11 cellular contexts compared by ENCODE assay signal in the genomic region with DNA sequence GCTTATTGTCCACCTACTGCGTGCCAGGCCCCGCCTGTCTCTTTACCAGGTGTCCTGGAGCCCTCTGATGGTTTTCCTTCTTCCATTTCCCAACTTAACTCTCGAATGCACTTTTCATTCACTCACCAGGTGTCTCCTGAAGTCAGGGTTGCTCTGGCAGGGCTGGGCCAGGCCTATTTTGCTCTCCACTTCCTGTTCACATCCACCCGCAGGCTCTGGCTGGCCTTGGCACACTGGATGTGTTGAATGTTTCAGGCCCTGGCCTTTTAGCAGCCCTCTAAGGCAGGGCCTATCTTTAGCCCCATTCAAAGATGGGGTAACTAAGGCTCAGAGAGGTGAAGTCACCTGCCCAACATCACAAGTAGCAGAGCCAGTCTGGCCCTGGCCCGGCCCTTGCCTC. TPM values are rescaled to one million over a fixed set of nuclear protein-coding genes. Genes with fewer than 3 reads are reported as not detected.
A peak's percentile ranks its signal among the peaks of the same experiment; 100 is the strongest.
DNase-seq lines count a peak whose midpoint lies in the region; ATAC-seq and TF ChIP-seq lines count a peak whose summit lies in the region.
"Had no signal": no experiment of that assay in that cellular context is flagged by ENCODE, and none has a peak within 500 bp of the region (broad histone marks: within the 10 kb centered on the region; RNA-seq: fewer than 3 reads in every experiment).

No MANE protein-coding gene starts in this region.

- intact Hi-C loops in CD4-positive, alpha-beta memory T cell (cut with micrococcal nuclease): no loop called here
- intact Hi-C loops in prostate gland (cut with DNase I): no loop called here

- peak in 2 of 5 donors; percentile 8 to 49 for DNase-seq in CD4-positive, alpha-beta memory T cell
- DNase-seq in WTC11 (ENCODE audit: low spot score) (no peak), prostate gland (ENCODE audit: low spot score) (no peak), G401 (ENCODE audit: low spot score) (no peak), NCI-H2196 treated with DMSO at 0.1 percent for 48 hours (lab: John Stamatoyannopoulos, UW; ENCODE audit: unreplicated experiment) (no peak)
- DNase-seq: DMS53, NCI-H1092, NCI-H526 treated with DMSO at 0.1 percent for 48 hours had no signal

- CTCF ChIA-PET in CD4-positive, alpha-beta memory T cell (lab: Charles Lee; ENCODE audit: partially characterized antibody): interaction anchor here (0.8 to 2.5 kb wide), 5 partner anchors 11 to 34 kb away, joined by 3 to 8 read pairs (median 3); partner anchors contain the start of genes KYAT1 and LRRC8A
- CTCF ChIA-PET in WTC11 (lab: Charles Lee): interaction anchor here (0.7 kb wide), 1 partner anchor 22 kb away, joined by 3 read pairs; no protein-coding TSS in a partner anchor

- no peaks in the 10 kb centered on the region for H3K27me3 Mint-ChIP-seq in CD4-positive, alpha-beta memory T cell
- H3K27me3 Mint-ChIP-seq in WTC11 (ENCODE audit: low read depth): no peaks in the 10 kb centered on the region

- TF ChIP-seq POLR2A in prostate gland (IDR thresholded peaks at IDR 0.05): no peak

- no peaks in the 10 kb centered on the region for H3K9me3 ChIP-seq in CD4-positive, alpha-beta memory T cell (ENCODE audit: control insufficient read depth in 1 of 2, low read length in 2 of 2)
- no peaks in the 10 kb centered on the region for H3K9me3 ChIP-seq in esophagus (ENCODE audit: control insufficient read depth in 2 of 2, insufficient read depth in 1 of 2, low read depth in 1 of 2, low read length in 1 of 2)
- H3K9me3 ChIP-seq in prostate gland: no peaks in the 10 kb centered on the region

- in situ Hi-C loops in G401 (cut with HindIII; ENCODE audit: low sequenced_read_pairs): no loop called here

- 61 to 62% methylated on average over 5 of the region's 5 CpGs for WGBS in esophagus, 2 donors
- WGBS in prostate gland: 84% methylated on average over 5 of the region's 5 CpGs

- peak overlapping the region in 1 of 2 donors; percentile 9 for H3K4me3 ChIP-seq in CD4-positive, alpha-beta memory T cell (ENCODE audit: low read length in 2 of 2)
- H3K4me3 ChIP-seq in esophagus (ENCODE audit: low read depth in 1 of 2, low read length in 2 of 2) (no peak overlapping the region), prostate gland (no peak overlapping the region)

- POLR2A ChIA-PET in CD4-positive, alpha-beta memory T cell (lab: Charles Lee; ENCODE audit: partially characterized antibody): interaction anchor here (1.1 to 12.5 kb wide), 2 partner anchors 12 to 15 kb away, joined by 4 to 110 read pairs; partner anchors contain the start of genes KYAT1 and LRRC8A
- POLR2A ChIA-PET in WTC11 (lab: Charles Lee): no interaction called here

- TF ChIP-seq CTCF in WTC11 (IDR thresholded peaks at IDR 0.05) (no peak), prostate gland (IDR thresholded peaks at IDR 0.05) (no peak)

- peaks cover 25 to 28% of the 10 kb centered on the region in 2 donors for H3K36me3 Mint-ChIP-seq in CD4-positive, alpha-beta memory T cell
- H3K36me3 Mint-ChIP-seq in WTC11: peaks cover 21% of the 10 kb centered on the region

- H3K36me3 ChIP-seq in CD4-positive, alpha-beta memory T cell (ENCODE audit: insufficient read depth, low read length): peaks cover 8% of the 10 kb centered on the region
- H3K36me3 ChIP-seq in esophagus (ENCODE audit: control insufficient read depth in 2 of 2, insufficient read depth in 2 of 2, low read length in 1 of 2) (peaks cover 4 to 8% of the 10 kb centered on the region in 2 donors), prostate gland (no peaks in the 10 kb centered on the region)

- H3K4me1 Mint-ChIP-seq in CD4-positive, alpha-beta memory T cell: peaks cover 46 to 92% (median 69%) of the 10 kb centered on the region in 4 donors
- peaks cover 33% of the 10 kb centered on the region for H3K4me1 Mint-ChIP-seq in WTC11

- peak overlapping the region; percentile 84 to 99 (median 96) for H3K27ac Mint-ChIP-seq in CD4-positive, alpha-beta memory T cell
- H3K27ac Mint-ChIP-seq in WTC11: peak overlapping the region; percentile 95

- peaks cover 93% of the 10 kb centered on the region for H3K4me1 ChIP-seq in CD4-positive, alpha-beta memory T cell (ENCODE audit: insufficient read depth, low read length)
- H3K4me1 ChIP-seq in esophagus (ENCODE audit: control insufficient read depth in 2 of 2, insufficient read depth in 2 of 2, low read length in 1 of 2) (peaks cover 14 to 32% of the 10 kb centered on the region in 2 donors), prostate gland (replicated peaks) (peaks cover 4% of the 10 kb centered on the region)

- ATAC-seq in WTC11 (no peak), GM19023 (IDR thresholded peaks at IDR 0.05; ENCODE audit: unreplicated experiment) (no peak), GM19452 (IDR thresholded peaks at IDR 0.05; ENCODE audit: unreplicated experiment) (no peak)

- no peaks in the 10 kb centered on the region for H3K9me3 Mint-ChIP-seq in CD4-positive, alpha-beta memory T cell
- H3K9me3 Mint-ChIP-seq in WTC11: no peaks in the 10 kb centered on the region

- peak overlapping the region in 7 of 8 donors; percentile 36 to 78 (median 69) for H3K4me3 Mint-ChIP-seq in CD4-positive, alpha-beta memory T cell
- no peak overlapping the region for H3K4me3 Mint-ChIP-seq in WTC11

- H3K27ac ChIP-seq in CD4-positive, alpha-beta memory T cell (ENCODE audit: low read depth, low read length): peak overlapping the region; percentile 59
- H3K27ac ChIP-seq in esophagus (ENCODE audit: low read depth in 2 of 2, low read length in 1 of 2) (peak overlapping the region; percentile 98 to 99), prostate gland (peak overlapping the region; percentile 51 to 63)

- no peaks in the 10 kb centered on the region for H3K27me3 ChIP-seq in CD4-positive, alpha-beta memory T cell (ENCODE audit: insufficient read depth, low read length)
- no peaks in the 10 kb centered on the region for H3K27me3 ChIP-seq in esophagus (ENCODE audit: control insufficient read depth in 1 of 2, insufficient read depth in 2 of 2, low read length in 2 of 2)
- H3K27me3 ChIP-seq in prostate gland (replicated peaks; ENCODE audit: insufficient read depth): no peaks in the 10 kb centered on the region

TF ChIP-seq in WTC11, 78 proteins besides CTCF, POLR2A, EP300 and RAD21 (continues in another document):
- TF ChIP-seq PRDM15 (CRISPR knock-in tag; IDR thresholded peaks at IDR 0.05): no peak
- no peak for TF ChIP-seq CREB1 (CRISPR knock-in tag; IDR thresholded peaks at IDR 0.05)

RNA-seq across cellular contexts. Expression of gene LRRC8A, which starts 16.4 kb away (rescaled TPM):
- total RNA-seq in CD4-positive, alpha-beta memory T cell: 10 to 100 TPM; 24.4 to 26.4 TPM
- 10 to 100 TPM; 18.7 to 40.6 TPM for polyA plus RNA-seq in CD4-positive, alpha-beta memory T cell
- 63.8 to 83.5 TPM (median 64.5 TPM) in 3 replicates for total RNA-seq in WTC11 (2021)
- polyA plus RNA-seq in esophagus: 10 to 100 TPM; 38.5 to 55.6 TPM
- total RNA-seq in prostate gland: 10 to 100 TPM; 78.2 to 78.8 TPM
- total RNA-seq in G401 (2014; rRNA removed; shearing (Covaris generic)): 19.6 and 38.7 TPM in 2 replicates

RNA-seq across cellular contexts. Expression of gene KYAT1, which starts 16.6 kb away (rescaled TPM):
- 10 to 100 TPM in 1 of 2 experiments, 1 to 10 TPM in 1; 9.8 to 12.4 TPM for total RNA-seq in CD4-positive, alpha-beta memory T cell
- polyA plus RNA-seq in CD4-positive, alpha-beta memory T cell: 10 to 100 TPM; 11.0 to 11.6 TPM
- total RNA-seq in WTC11 (2021) (31.4 to 34.1 TPM (median 33.0 TPM) in 3 replicates), prostate gland (10 to 100 TPM; 13.1 to 24.1 TPM)
- polyA plus RNA-seq in esophagus: 1 to 10 TPM; 4.0 to 6.7 TPM
- 10.5 and 14.8 TPM in 2 replicates for total RNA-seq in G401 (2014; rRNA removed; shearing (Covaris generic))

RNA-seq across cellular contexts. Expression of gene PHYHD1, which starts 22.4 kb away (rescaled TPM):
- total RNA-seq in CD4-positive, alpha-beta memory T cell: 1 to 10 TPM; 1.7 to 2.2 TPM
- polyA plus RNA-seq in CD4-positive, alpha-beta memory T cell: not detected
- total RNA-seq in WTC11 (2021) (14.6 to 21.3 TPM (median 20.0 TPM) in 3 replicates), prostate gland (10 to 100 TPM; 36.4 to 50.9 TPM)
- 10 to 100 TPM; 19.8 to 39.5 TPM for polyA plus RNA-seq in esophagus
- total RNA-seq in G401 (2014; rRNA removed; shearing (Covaris generic)): 13.8 and 17.6 TPM in 2 replicates

RNA-seq across cellular contexts. Expression of gene DOLK, which starts 49.0 kb away (rescaled TPM):
- 10 to 100 TPM in 1 of 2 experiments, 1 to 10 TPM in 1; 9.9 to 12.9 TPM for total RNA-seq in CD4-positive, alpha-beta memory T cell
- polyA plus RNA-seq in CD4-positive, alpha-beta memory T cell: 10 to 100 TPM in 1 of 2 donors, 1 to 10 TPM in 1; 9.1 to 11.7 TPM
- total RNA-seq in WTC11 (2021) (14.8 to 15.1 TPM (median 15.1 TPM) in 3 replicates), prostate gland (10 to 100 TPM; 26.6 to 27.3 TPM)
- polyA plus RNA-seq in esophagus: 10 to 100 TPM in 1 of 2 donors, 1 to 10 TPM in 1; 5.3 to 11.6 TPM
- total RNA-seq in G401 (2014; rRNA removed; shearing (Covaris generic)): 33.7 and 38.6 TPM in 2 replicates

RNA-seq across cellular contexts. Expression of gene NUP188, which starts 49.1 kb away (rescaled TPM):
- 10 to 100 TPM; 70.1 to 70.8 TPM for total RNA-seq in CD4-positive, alpha-beta memory T cell
- polyA plus RNA-seq in CD4-positive, alpha-beta memory T cell: 10 to 100 TPM; 27.2 to 39.4 TPM
- total RNA-seq in WTC11 (2021) (71.3 to 98.9 TPM (median 73.5 TPM) in 3 replicates), prostate gland (10 to 100 TPM; 34.6 to 88.6 TPM)
- polyA plus RNA-seq in esophagus: 10 to 100 TPM; 19.7 to 21.8 TPM
- total RNA-seq in G401 (2014; rRNA removed; shearing (Covaris generic)): 33.2 and 68.6 TPM in 2 replicates
